In the genomic region with DNA sequence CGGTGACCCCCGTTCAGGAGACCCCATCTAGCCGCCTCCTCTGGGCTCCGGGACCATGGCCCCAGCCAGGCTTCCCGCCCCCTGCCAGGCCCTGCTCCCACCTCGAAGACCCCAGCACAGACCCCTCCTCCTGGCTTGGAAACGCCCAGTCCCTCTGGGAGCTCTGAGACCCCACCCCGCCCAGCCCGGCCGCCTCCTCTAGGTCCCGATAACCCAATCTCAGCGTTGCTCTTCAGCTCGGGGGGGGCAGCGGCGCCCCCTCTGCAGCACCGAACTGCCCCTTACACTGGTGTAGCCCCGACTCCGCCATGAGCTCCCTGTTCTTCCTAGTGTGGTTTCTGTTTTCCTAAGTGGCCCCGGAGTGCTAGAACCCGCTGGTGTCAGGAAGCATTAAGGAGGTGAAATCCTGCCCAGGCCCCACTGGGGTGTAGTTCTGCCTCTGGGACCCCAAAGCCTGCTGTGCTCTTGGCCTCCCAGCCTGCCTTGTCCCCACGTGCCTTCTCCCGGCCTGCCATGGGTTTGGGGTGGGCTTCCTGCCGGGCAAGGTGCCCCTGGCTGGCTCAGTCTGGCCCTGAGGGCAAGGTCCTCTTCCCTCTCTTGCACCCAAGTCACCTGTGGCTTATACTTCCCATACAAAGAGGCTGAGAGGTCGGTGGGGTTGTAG, we compare ENCODE assay signal across 8 cellular contexts. TPM values are rescaled to one million over a fixed set of nuclear protein-coding genes. Genes with fewer than 3 reads are reported as not detected.
A peak's percentile ranks its signal among the peaks of the same experiment; 100 is the strongest.
DNase-seq lines count a peak whose midpoint lies in the region; ATAC-seq, FAIRE-seq and TF ChIP-seq lines count a peak whose summit lies in the region.

No MANE protein-coding gene starts in this region.

- TF ChIP-seq CTCF in CD8-positive, alpha-beta T cell (IDR thresholded peaks at IDR 0.05), result no peak
- TF ChIP-seq CTCF in endothelial cell (IDR thresholded peaks at IDR 0.05; ENCODE audit: unreplicated experiment) (no peak), osteocyte (IDR thresholded peaks at IDR 0.05) (no peak)

- H3K27ac Mint-ChIP-seq in CD8-positive, alpha-beta T cell, result peak overlapping the region; percentile 62
- H3K27ac Mint-ChIP-seq in endothelial cell (ENCODE audit: unreplicated experiment) (peak overlapping the region; percentile 13), osteocyte (ENCODE audit: unreplicated experiment) (no peak overlapping the region)

- H3K4me1 Mint-ChIP-seq in CD8-positive, alpha-beta T cell (ENCODE audit: low read depth), result peaks cover 11% of the 10 kb centered on the region
- no peaks in the 10 kb centered on the region for H3K4me1 Mint-ChIP-seq in endothelial cell (ENCODE audit: unreplicated experiment)
- peaks cover 9% of the 10 kb centered on the region for H3K4me1 Mint-ChIP-seq in osteocyte (ENCODE audit: unreplicated experiment)

- H3K4me3 Mint-ChIP-seq in CD8-positive, alpha-beta T cell, result peak overlapping the region; percentile 66
- H3K4me3 Mint-ChIP-seq in endothelial cell (ENCODE audit: unreplicated experiment), result peak overlapping the region; percentile 74
- peak overlapping the region; percentile 71 for H3K4me3 Mint-ChIP-seq in osteocyte (ENCODE audit: unreplicated experiment)

- H3K9me3 Mint-ChIP-seq in CD8-positive, alpha-beta T cell, result peaks cover 11% of the 10 kb centered on the region
- peaks cover 6% of the 10 kb centered on the region for H3K9me3 Mint-ChIP-seq in endothelial cell (ENCODE audit: unreplicated experiment)
- H3K9me3 Mint-ChIP-seq in osteocyte (ENCODE audit: unreplicated experiment), result peaks cover 11% of the 10 kb centered on the region

- H3K27ac ChIP-seq in CD8-positive, alpha-beta T cell (ENCODE audit: low read depth, low read length), result peak overlapping the region; percentile 91

- H3K4me1 ChIP-seq in CD8-positive, alpha-beta T cell (ENCODE audit: insufficient read depth, low read length), result peaks cover 17% of the 10 kb centered on the region

- intact Hi-C loops in CD8-positive, alpha-beta T cell (cut with DNase I, micrococcal nuclease), result loop anchor here (1.0 to 10.0 kb wide), 10 partner anchors 57 to 719 kb away; a partner anchor contains a TSS

- no peaks in the 10 kb centered on the region for H3K36me3 ChIP-seq in CD8-positive, alpha-beta T cell (ENCODE audit: insufficient read depth, low read length)

- H3K9me3 ChIP-seq in CD8-positive, alpha-beta T cell (ENCODE audit: low read length), result peaks cover 10% of the 10 kb centered on the region

- H3K36me3 Mint-ChIP-seq in CD8-positive, alpha-beta T cell, result no peaks in the 10 kb centered on the region
- H3K36me3 Mint-ChIP-seq in endothelial cell (ENCODE audit: low read depth, unreplicated experiment) (no peaks in the 10 kb centered on the region), osteocyte (ENCODE audit: unreplicated experiment) (no peaks in the 10 kb centered on the region)

- no peaks in the 10 kb centered on the region for H3K27me3 Mint-ChIP-seq in CD8-positive, alpha-beta T cell (ENCODE audit: low read depth)
- H3K27me3 Mint-ChIP-seq in endothelial cell (ENCODE audit: unreplicated experiment) (peaks cover 6% of the 10 kb centered on the region), osteocyte (ENCODE audit: unreplicated experiment) (no peaks in the 10 kb centered on the region)

- CTCF ChIA-PET in CD8-positive, alpha-beta T cell (lab: Charles Lee), result interaction anchor here (0.9 to 1.3 kb wide), 3 partner anchors 82 to 96 kb away, joined by 3 to 5 read pairs (median 3); no protein-coding TSS in a partner anchor

- POLR2A ChIA-PET in CD8-positive, alpha-beta T cell (lab: Charles Lee), result interaction anchor here (1.7 to 2.0 kb wide), 2 partner anchors 58 to 88 kb away, joined by 6 to 8 read pairs; a partner anchor contains a TSS

- no peaks in the 10 kb centered on the region for H3K27me3 ChIP-seq in CD8-positive, alpha-beta T cell (ENCODE audit: insufficient read depth, low read length)

- no peak for DNase-seq in CD8-positive, alpha-beta T cell
- DNase-seq in NCI-H69 (lab: John Stamatoyannopoulos, UW), result peak; percentile 30
- DNase-seq in endothelial cell (ENCODE audit: low spot score), result no peak
- DNase-seq in osteocyte (ENCODE audit: extremely low spot score, unreplicated experiment), result no peak
- no peak for DNase-seq in central memory CD4-positive, alpha-beta T cell
- DNase-seq in cerebellar nuclear complex (lab: John Stamatoyannopoulos, UW), result no peak
- no peak for DNase-seq in NCI-H1436 treated with DMSO at 0.1 percent for 48 hours (lab: John Stamatoyannopoulos, UW)
- no peak for DNase-seq in GM19239 (ENCODE audit: insufficient read length, low spot score)

- FAIRE-seq in GM19239 (lab: Jason Lieb, UNC), result no peak

- ATAC-seq in CD8-positive, alpha-beta T cell, result no peak

- peak overlapping the region; percentile 95 for H3K4me3 ChIP-seq in CD8-positive, alpha-beta T cell (ENCODE audit: low read depth, low read length)

RNA-seq across cellular contexts. Expression of a gene that starts 10.7 kb away (rescaled TPM):
- total RNA-seq in CD8-positive, alpha-beta T cell, result 1 to 10 TPM; 1.4 TPM
- total RNA-seq in endothelial cell (ENCODE audit: unreplicated experiment), result not detected
- not detected in 2 replicates for total RNA-seq in osteocyte

RNA-seq across cellular contexts. Expression of a gene that starts 57.0 kb away (rescaled TPM):
- 10 to 100 TPM; 13.5 to 15.9 TPM for total RNA-seq in CD8-positive, alpha-beta T cell
- total RNA-seq in endothelial cell (ENCODE audit: unreplicated experiment) (35.6 TPM), osteocyte (24.0 and 24.8 TPM in 2 replicates)
